8 cellular contexts compared by ENCODE assay signal in genomic region chr7:151028131-151028947, GRCh38. TPM values are rescaled to one million over a fixed set of nuclear protein-coding genes. Genes with fewer than 3 reads are reported as not detected.
A peak's percentile ranks its signal among the peaks of the same experiment; 100 is the strongest.
DNase-seq lines count a peak whose midpoint lies in the region; ATAC-seq and TF ChIP-seq lines count a peak whose summit lies in the region.

Gene ABCB8 (plus strand): TSS chr7:151028450. CDS start chr7:151028516, 66 bp downstream.

- H3K36me3 ChIP-seq in MM.1S (replicated peaks; ENCODE audit: insufficient read depth, low read length): no peaks in the 10 kb centered on the region

- H3K9me3 Mint-ChIP-seq in nephron progenitor cell: no peaks in the 10 kb centered on the region
- no peaks in the 10 kb centered on the region for H3K9me3 Mint-ChIP-seq in stimulated activated naive CD8-positive, alpha-beta T cell treated with anti-CD3 and anti-CD28 coated beads, Interleukin-15, amount 100 ng/mL, for 72 hours

- no peaks in the 10 kb centered on the region for H3F3A ChIP-seq in MM.1S (ENCODE audit: insufficient read depth, low read length)

- peaks cover 27% of the 10 kb centered on the region for H3K27me3 Mint-ChIP-seq in nephron progenitor cell (ENCODE audit: low read depth, poor library complexity)
- no peaks in the 10 kb centered on the region for H3K27me3 Mint-ChIP-seq in stimulated activated naive CD8-positive, alpha-beta T cell treated with anti-CD3 and anti-CD28 coated beads, Interleukin-15, amount 100 ng/mL, for 72 hours

- H3K4me2 ChIP-seq in MM.1S (ENCODE audit: low read depth, low read length): peak within 1 kb of the TSS; percentile 72

- H3K27ac Mint-ChIP-seq in nephron progenitor cell: peak within 1 kb of the TSS; percentile 81
- peak within 1 kb of the TSS; percentile 94 to 97 for H3K27ac Mint-ChIP-seq in stimulated activated naive CD8-positive, alpha-beta T cell treated with anti-CD3 and anti-CD28 coated beads, Interleukin-15, amount 100 ng/mL, for 72 hours

- peak within 1 kb of the TSS; percentile 91 for H3K4me3 Mint-ChIP-seq in nephron progenitor cell
- H3K4me3 Mint-ChIP-seq in stimulated activated naive CD8-positive, alpha-beta T cell treated with anti-CD3 and anti-CD28 coated beads, Interleukin-15, amount 100 ng/mL, for 72 hours: peak within 1 kb of the TSS; percentile 96 to 97

- H3K4me3 ChIP-seq in MM.1S (ENCODE audit: low read length) (peak within 1 kb of the TSS; percentile 73), fibroblast of the aortic adventitia (ENCODE audit: low read depth, low read length) (peak within 1 kb of the TSS; percentile 91)

- H3K79me2 ChIP-seq in MM.1S (ENCODE audit: low read length): peaks cover 21% of the 10 kb centered on the region

- DNase-seq in GF-D8 (lab: John Stamatoyannopoulos, UW) (peak; percentile 99), HCEC 1CT (peak; percentile 97), MM.1S (peak; percentile 100), SIG-M5 (lab: John Stamatoyannopoulos, UW) (peak; percentile 76), activated gamma-delta T cell (lab: John Stamatoyannopoulos, UW) (peak; percentile 70), fibroblast of the aortic adventitia (ENCODE audit: low read depth) (peak; percentile 99), nephron progenitor cell (peak; percentile 97)
- peak; percentile 98 to 99 for DNase-seq in stimulated activated naive CD8-positive, alpha-beta T cell treated with anti-CD3 and anti-CD28 coated beads, Interleukin-15, amount 100 ng/mL, for 72 hours

- peak within 1 kb of the TSS; percentile 61 for H2AFZ ChIP-seq in MM.1S (ENCODE audit: low read length)

- H3K36me3 Mint-ChIP-seq in nephron progenitor cell (ENCODE audit: low read depth): no peaks in the 10 kb centered on the region

- no peaks in the 10 kb centered on the region for H3K9me3 ChIP-seq in MM.1S (replicated peaks; ENCODE audit: insufficient read depth, low read length)

- TF ChIP-seq CTCF in MM.1S (IDR thresholded peaks at IDR 0.05; ENCODE audit: low read length) (peak; percentile 66), fibroblast of the aortic adventitia (IDR thresholded peaks at IDR 0.05; ENCODE audit: insufficient read depth, low read length) (peak; percentile 45), nephron progenitor cell (IDR thresholded peaks at IDR 0.05) (peak; percentile 30)

- H3K27ac ChIP-seq in MM.1S (ENCODE audit: low read length): peak within 1 kb of the TSS; percentile 77; the same call in 1 of the 2 replicates

- H3K27me3 ChIP-seq in MM.1S (replicated peaks; ENCODE audit: insufficient read depth, low read length): no peaks in the 10 kb centered on the region

- peaks cover 13% of the 10 kb centered on the region for H3K4me1 ChIP-seq in MM.1S (ENCODE audit: low read length)

- ATAC-seq in stimulated activated naive CD8-positive, alpha-beta T cell treated with anti-CD3 and anti-CD28 coated beads, Interleukin-15, amount 100 ng/mL, for 72 hours: peak; percentile 95

- H3K4me1 Mint-ChIP-seq in nephron progenitor cell: peaks cover 32% of the 10 kb centered on the region
- H3K4me1 Mint-ChIP-seq in stimulated activated naive CD8-positive, alpha-beta T cell treated with anti-CD3 and anti-CD28 coated beads, Interleukin-15, amount 100 ng/mL, for 72 hours: peaks cover 35% of the 10 kb centered on the region

- no peaks in the 10 kb centered on the region for H4K20me1 ChIP-seq in MM.1S (ENCODE audit: insufficient read depth, low read length)

- H3K9me2 ChIP-seq in MM.1S (replicated peaks; ENCODE audit: insufficient read depth, low read length): no peaks in the 10 kb centered on the region

- peak within 1 kb of the TSS; percentile 80 for H3K9ac ChIP-seq in MM.1S (ENCODE audit: low read length)

RNA-seq across cellular contexts. Expression of gene ABCB8, which starts in this region (rescaled TPM):
- 18.1 and 30.9 TPM in 2 replicates for total RNA-seq in fibroblast of the aortic adventitia (ENCODE audit: low replicate concordance)

Comparison
In these comparisons a context has a peak if more than half of its experiments do, and no peak if none do; other contexts are left out.
1. Peak in every context shown above with its lines: DNase-seq, ATAC-seq, H3K4me3 ChIP-seq and H3K27ac ChIP-seq.